17 cellular contexts compared by ENCODE assay signal in genomic region chr14:92939699-92940098, GRCh38. TPM values are rescaled to one million over a fixed set of nuclear protein-coding genes. Genes with fewer than 3 reads are reported as not detected.
DNase-seq lines count a peak whose midpoint lies in the region; ATAC-seq, FAIRE-seq and TF ChIP-seq lines count a peak whose summit lies in the region.
"Had no signal": no experiment of that assay in that cellular context is flagged by ENCODE, and none has a peak within 500 bp of the region (broad histone marks: within the 10 kb centered on the region; RNA-seq: fewer than 3 reads in every experiment).

No MANE protein-coding gene starts in this region.

- ATAC-seq in right lobe of liver (peak; percentile 32 to 71 (median 51)), HepG2 (no peak), HG02623 (IDR thresholded peaks at IDR 0.05; ENCODE audit: unreplicated experiment) (no peak)
- ATAC-seq: HCT116 had no signal

- no peak overlapping the region for H2BK20ac ChIP-seq in H1 (ENCODE audit: low read length)

- intact Hi-C loops in right lobe of liver (cut with DNase I), result loop anchor here in 1 of 2 donors (10.0 kb wide), 1 partner anchor 55 kb away; no protein-coding TSS in a partner anchor
- intact Hi-C loops in HepG2 (cut with micrococcal nuclease; ENCODE audit: unreplicated experiment), result no loop called here
- intact Hi-C loops in OCI-LY7 (cut with micrococcal nuclease; ENCODE audit: unreplicated experiment), result no loop called here
- intact Hi-C loops in activated naive CD4-positive, alpha-beta T cell treated with anti-CD3 and anti-CD28 coated beads for 36 hours (cut with micrococcal nuclease), result no loop called here

- H3K14ac ChIP-seq in H1 (ENCODE audit: insufficient read length), result no peak overlapping the region

- no peak overlapping the region for H3K4ac ChIP-seq in H1 (replicated peaks; ENCODE audit: insufficient read length, low read depth, low read length)

- BruUV-seq in HepG2 (replicated peaks; lab: Mats Ljungman, UMichigan) (no TSS peak), OCI-LY7 (replicated peaks; lab: Mats Ljungman, UMichigan) (TSS peak; percentile 61)

- no peak overlapping the region for H2BK120ac ChIP-seq in H1 (replicated peaks; ENCODE audit: low read depth, low read length)

- peaks cover 3% of the 10 kb centered on the region; the same call in 1 of the 2 replicates for H3K79me1 ChIP-seq in H1 (ENCODE audit: low read depth, low read length)

- TF ChIP-seq RAD21 in HepG2 (CRISPR knock-in tag; IDR thresholded peaks at IDR 0.05) (no peak), H1 (IDR thresholded peaks at IDR 0.05 in 1 of 2, conservative IDR thresholded peaks at IDR 0.05 in 1 of 2; ENCODE audit: low read depth in 2 of 2, low read length in 2 of 2) (no peak)

- CTCF ChIA-PET in HepG2 (lab: Yijun Ruan, JAX; ENCODE audit: low intra/inter-chr PET ratio, low total read pairs), result no interaction called here
- CTCF ChIA-PET in OCI-LY7 (lab: Charles Lee; ENCODE audit: unreplicated experiment), result no interaction called here
- CTCF ChIA-PET in H1 (lab: Charles Lee; ENCODE audit: partially characterized antibody), result interaction anchor here (1.5 kb wide), 1 partner anchor 12 kb away, joined by 4 read pairs; no protein-coding TSS in a partner anchor
- CTCF ChIA-PET in activated naive CD4-positive, alpha-beta T cell treated with anti-CD3 and anti-CD28 coated beads for 36 hours (lab: Charles Lee), result no interaction called here

- TF ChIP-seq CTCF in right lobe of liver (IDR thresholded peaks at IDR 0.05) (no peak), HepG2 (CRISPR knock-in tag; IDR thresholded peaks at IDR 0.05) (no peak), OCI-LY7 (conservative IDR thresholded peaks at IDR 0.05; ENCODE audit: low read length) (no peak), H1 (IDR thresholded peaks at IDR 0.05; ENCODE audit: control extremely low read depth in 1 of 3, insufficient read depth in 1 of 3, low read depth in 1 of 3, low read length in 3 of 3) (no peak)

- no peak overlapping the region for H2BK15ac ChIP-seq in H1 (ENCODE audit: low read length)

- H3K27ac ChIP-seq in right lobe of liver (no peak overlapping the region), HepG2 (ENCODE audit: extremely low read length, insufficient read depth, low read length) (no peak overlapping the region), OCI-LY7 (ENCODE audit: low read depth, low read length, poor library complexity, severe bottlenecking) (no peak overlapping the region), H1 (ENCODE audit: low read depth, low read length) (no peak overlapping the region)

- no peaks in the 10 kb centered on the region for H3K23me2 ChIP-seq in H1 (ENCODE audit: low read depth, low read length)

- no peak overlapping the region for H3K4me3 Mint-ChIP-seq in activated naive CD4-positive, alpha-beta T cell treated with anti-CD3 and anti-CD28 coated beads for 36 hours
- H3K4me3 Mint-ChIP-seq: CD4-positive, alpha-beta T cell had no signal

- H3K36me3 ChIP-seq in right lobe of liver, result no peaks in the 10 kb centered on the region
- peaks cover 3% of the 10 kb centered on the region in 2 experiments; a peak in 2 of 5 replicates for H3K36me3 ChIP-seq in HepG2 (replicated peaks in 1 of 2; ENCODE audit: control insufficient read depth in 1 of 2, insufficient read depth in 2 of 2, low read length in 2 of 2)
- H3K36me3 ChIP-seq in OCI-LY7 (ENCODE audit: insufficient read depth, low read length), result no peaks in the 10 kb centered on the region
- H3K36me3 ChIP-seq in H1 (ENCODE audit: control insufficient read depth in 2 of 4, insufficient read depth in 4 of 4, low read length in 3 of 4), result peaks cover 0 to 7% (median 0%) of the 10 kb centered on the region in 4 experiments; a peak in 1 of 8 replicates

- H3K9me3 ChIP-seq in right lobe of liver (no peaks in the 10 kb centered on the region), HepG2 (ENCODE audit: low read length) (no peaks in the 10 kb centered on the region), OCI-LY7 (ENCODE audit: low read length) (no peaks in the 10 kb centered on the region), H1 (ENCODE audit: insufficient read depth in 2 of 2, low read depth in 1 of 2, low read length in 1 of 2) (no peaks in the 10 kb centered on the region)

- POLR2A ChIA-PET in HepG2 (lab: Yijun Ruan, JAX), result no interaction called here
- POLR2A ChIA-PET in OCI-LY7 (lab: Charles Lee), result no interaction called here
- POLR2A ChIA-PET in H1 (lab: Charles Lee; ENCODE audit: partially characterized antibody), result interaction anchor here (1.4 kb wide), 1 partner anchor 11 kb away, joined by 3 read pairs; no protein-coding TSS in a partner anchor

- no peaks in the 10 kb centered on the region for H3K4me1 Mint-ChIP-seq in activated naive CD4-positive, alpha-beta T cell treated with anti-CD3 and anti-CD28 coated beads for 36 hours (ENCODE audit: low read depth)

- in situ Hi-C loops in HepG2 (cut with HindIII; ENCODE audit: extremely low pct_ligation_motif_present, low pct_unique_long_range_greater_than_20kb), result no loop called here

- peaks cover 4% of the 10 kb centered on the region for H3K36me3 Mint-ChIP-seq in activated naive CD4-positive, alpha-beta T cell treated with anti-CD3 and anti-CD28 coated beads for 36 hours (ENCODE audit: low read depth)

- H3K79me2 ChIP-seq in HepG2 (ENCODE audit: insufficient read depth, low read length), result no peaks in the 10 kb centered on the region
- H3K79me2 ChIP-seq in OCI-LY7 (ENCODE audit: insufficient read depth, low read depth, low read length), result no peaks in the 10 kb centered on the region
- no peaks in the 10 kb centered on the region for H3K79me2 ChIP-seq in H1 (ENCODE audit: control insufficient read depth in 1 of 2, insufficient read depth in 2 of 2, low read length in 2 of 2)

- peak in 1 of 3 donors; percentile 64 for DNase-seq in right lobe of liver
- no peak for DNase-seq in HepG2 (ENCODE audit: low spot score)
- no peak for DNase-seq in OCI-LY7 (ENCODE audit: low spot score)
- no peak for DNase-seq in H1 (ENCODE audit: low read depth in 1 of 2, low spot score in 2 of 2)
- DNase-seq in inferior parietal cortex (ENCODE audit: extremely low spot score), result no peak
- DNase-seq in putamen (ENCODE audit: low spot score), result no peak
- DNase-seq in activated naive CD4-positive, alpha-beta T cell treated with anti-CD3 and anti-CD28 coated beads for 36 hours, result no peak
- DNase-seq: ACHN; C1 segment of cervical spinal cord; CD4-positive, alpha-beta T cell; DMS79 had no signal

- no peak overlapping the region for H2AK5ac ChIP-seq in H1 (ENCODE audit: low read depth, low read length)

- no peak overlapping the region for H3K4me3 ChIP-seq in right lobe of liver
- H3K4me3 ChIP-seq in HepG2 (replicated peaks in 1 of 3; ENCODE audit: insufficient read depth in 1 of 3, low read depth in 2 of 3, low read length in 3 of 3), result no peak overlapping the region
- H3K4me3 ChIP-seq in OCI-LY7 (ENCODE audit: low read depth, low read length, poor library complexity, severe bottlenecking), result no peak overlapping the region
- no peak overlapping the region for H3K4me3 ChIP-seq in H1 (ENCODE audit: extremely low read depth in 1 of 4, insufficient read depth in 2 of 4, low read depth in 3 of 4, low read length in 4 of 4)

- TF ChIP-seq EP300 in HepG2 (IDR thresholded peaks at IDR 0.05; ENCODE audit: low read depth in 2 of 2, low read length in 2 of 2) (no peak), HepG2 (CRISPR knock-in tag; IDR thresholded peaks at IDR 0.05; ENCODE audit: borderline replicate concordance) (no peak), H1 (IDR thresholded peaks at IDR 0.05; ENCODE audit: borderline replicate concordance in 1 of 2, low read depth in 2 of 2, low read length in 2 of 2) (no peak)

- no peak overlapping the region for H2BK5ac ChIP-seq in H1 (ENCODE audit: low read depth, low read length)

- H3K4me1 ChIP-seq in right lobe of liver, result peaks cover 0 to 11% (median 5%) of the 10 kb centered on the region in 4 donors
- H3K4me1 ChIP-seq in HepG2 (ENCODE audit: insufficient read depth, low read length), result no peaks in the 10 kb centered on the region
- H3K4me1 ChIP-seq in OCI-LY7 (ENCODE audit: insufficient read depth, low read length, poor library complexity, severe bottlenecking), result no peaks in the 10 kb centered on the region
- no peaks in the 10 kb centered on the region for H3K4me1 ChIP-seq in H1 (replicated peaks in 1 of 4; ENCODE audit: control insufficient read depth in 3 of 4, insufficient read depth in 4 of 4, low read length in 3 of 4)

- no peak overlapping the region for H3K27ac Mint-ChIP-seq in activated naive CD4-positive, alpha-beta T cell treated with anti-CD3 and anti-CD28 coated beads for 36 hours
- H3K27ac Mint-ChIP-seq: CD4-positive, alpha-beta T cell had no signal

- no peak overlapping the region for H2BK12ac ChIP-seq in H1 (ENCODE audit: low read depth, low read length)

- no peaks in the 10 kb centered on the region for H3K9me2 ChIP-seq in OCI-LY7 (ENCODE audit: insufficient read depth, low read length)

- no peaks in the 10 kb centered on the region for H3K27me3 Mint-ChIP-seq in activated naive CD4-positive, alpha-beta T cell treated with anti-CD3 and anti-CD28 coated beads for 36 hours (ENCODE audit: low read depth)
- H3K27me3 Mint-ChIP-seq: CD4-positive, alpha-beta T cell had no signal

- FAIRE-seq in HepG2 (lab: Jason Lieb, UNC) (no peak), H1 (lab: Jason Lieb, UNC) (no peak)
- FAIRE-seq: GM12891, H54 had no signal

- no peaks in the 10 kb centered on the region for H4K20me1 ChIP-seq in HepG2 (ENCODE audit: insufficient read depth, low read length)
- H4K20me1 ChIP-seq in OCI-LY7 (ENCODE audit: insufficient read depth, low read length), result no peaks in the 10 kb centered on the region
- H4K20me1 ChIP-seq in H1 (replicated peaks in 1 of 2; ENCODE audit: control insufficient read depth in 1 of 2, insufficient read depth in 2 of 2, low read length in 2 of 2), result peaks cover 6 to 8% of the 10 kb centered on the region in 2 experiments

- no peak overlapping the region for H3K56ac ChIP-seq in H1 (replicated peaks; ENCODE audit: insufficient read length, low read depth, low read length)

- peak overlapping the region; percentile 17; the same call in 1 of the 2 replicates for H4K8ac ChIP-seq in H1 (ENCODE audit: extremely low read depth, insufficient read depth, low read length)

- no peak overlapping the region for H3K23ac ChIP-seq in H1 (ENCODE audit: insufficient read length)

- H3K4me2 ChIP-seq in HepG2 (ENCODE audit: low read depth, low read length), result no peak overlapping the region
- H3K4me2 ChIP-seq in OCI-LY7 (ENCODE audit: low read length), result no peak overlapping the region
- no peak overlapping the region for H3K4me2 ChIP-seq in H1 (ENCODE audit: insufficient read depth in 1 of 2, low read depth in 2 of 2, low read length in 2 of 2)

- H3K27me3 ChIP-seq in right lobe of liver (no peaks in the 10 kb centered on the region), HepG2 (ENCODE audit: control insufficient read depth in 1 of 2, insufficient read depth in 2 of 2, low read length in 2 of 2) (no peaks in the 10 kb centered on the region), H1 (replicated peaks in 1 of 4; ENCODE audit: control insufficient read depth in 3 of 4, extremely low read depth in 1 of 4, insufficient read depth in 3 of 4, low read length in 3 of 4) (no peaks in the 10 kb centered on the region)

- no peak overlapping the region for H3K18ac ChIP-seq in H1 (ENCODE audit: extremely low read depth, low read length)

- TF ChIP-seq POLR2A in right lobe of liver (IDR thresholded peaks at IDR 0.05), result no peak
- no peak for TF ChIP-seq POLR2A in HepG2 (IDR thresholded peaks at IDR 0.05; ENCODE audit: insufficient read depth in 1 of 2, low read depth in 2 of 2, low read length in 2 of 2)
- no peak for TF ChIP-seq POLR2A in H1 (IDR thresholded peaks at IDR 0.05; ENCODE audit: control extremely low read depth in 1 of 2, low read depth in 2 of 2, low read length in 2 of 2)

- no peak overlapping the region for H4K91ac ChIP-seq in H1 (replicated peaks; ENCODE audit: insufficient read length, low read length)

- WGBS in right lobe of liver (ENCODE audit: insufficient coverage, low coverage, low lambda C conversion rate, missing lambda C conversion rate), result 32% methylated on average over 6 of the region's 12 CpGs
- 79% methylated on average over 11 of the region's 12 CpGs for WGBS in HepG2 (ENCODE audit: low lambda C conversion rate)
- WGBS in H1 (ENCODE audit: extremely low coverage in 1 of 2, insufficient coverage in 1 of 2, insufficient read length in 1 of 2, insufficient replicate concordance in 2 of 2, low coverage in 1 of 2, low lambda C conversion rate in 2 of 2, missing lambda C conversion rate in 1 of 2), 2 experiments, result 89% methylated on average over 11 of the region's 12 CpGs; no CpG with 5 or more reads in 1 of the 2 experiments

- H4K5ac ChIP-seq in H1 (ENCODE audit: insufficient read length, low read depth, low read length), result no peak overlapping the region

- no peak overlapping the region for H2AFZ ChIP-seq in HepG2 (ENCODE audit: low read length)
- no peak overlapping the region for H2AFZ ChIP-seq in OCI-LY7 (ENCODE audit: low read length)
- no peak overlapping the region for H2AFZ ChIP-seq in H1 (ENCODE audit: low read length)

- H3K9me3 Mint-ChIP-seq in activated naive CD4-positive, alpha-beta T cell treated with anti-CD3 and anti-CD28 coated beads for 36 hours, result no peaks in the 10 kb centered on the region
- H3K9me3 Mint-ChIP-seq: CD4-positive, alpha-beta T cell had no signal

- H3K9ac ChIP-seq in HepG2 (ENCODE audit: insufficient read depth, low read depth, low read length) (no peak overlapping the region), H1 (replicated peaks in 1 of 4; ENCODE audit: extremely low read depth in 1 of 4, low read depth in 3 of 4, low read length in 3 of 4) (no peak overlapping the region)

RNA-seq across cellular contexts. Expression of gene CHGA, which starts 16.7 kb away (rescaled TPM):
- total RNA-seq in right lobe of liver (under 1 TPM in 2 of 6 experiments, not detected in 4; 0.18 to 0.25 TPM), HepG2 (2016; rRNA removed; fragmentation: Illumina TruSeq; extraction: Trizol) (not detected in 2 replicates), OCI-LY7 (2022) (0.57 TPM in 1 of 2 replicates, not detected in the other)
- total RNA-seq in HepG2 (2016; cell fraction: cytosol; rRNA removed; fragmentation: Illumina TruSeq; extraction: Trizol; ENCODE audit: low read depth), result not detected in 2 replicates
- total RNA-seq in HepG2 (2016; cell fraction: insoluble cytoplasmic fraction; rRNA removed; fragmentation: Illumina TruSeq; extraction: Trizol), result not detected in 2 replicates
- not detected in 2 replicates for total RNA-seq in HepG2 (2016; cell fraction: membrane; rRNA removed; fragmentation: Illumina TruSeq; extraction: Trizol)
- total RNA-seq in HepG2 (2016; cell fraction: nucleus; rRNA removed; fragmentation: Illumina TruSeq; extraction: Trizol), result not detected in 2 replicates
- polyA plus RNA-seq in HepG2 (2011; rRNA removed) (not detected in 2 replicates), H1 (2011; rRNA removed) (18.2 and 28.2 TPM in 2 replicates)
- polyA plus RNA-seq in HepG2 (2011; cell fraction: cytosol; rRNA removed), result not detected in 2 replicates
- not detected in 2 replicates for polyA plus RNA-seq in HepG2 (2011; cell fraction: nucleus; rRNA removed)
- polyA plus RNA-seq in HepG2 (2012), result not detected in 2 replicates
- polyA plus RNA-seq in HepG2 (2016; cell fraction: cytosol; fragmentation: Illumina TruSeq; extraction: Trizol; ENCODE audit: low read depth), result not detected in 2 replicates
- not detected in 2 replicates for polyA plus RNA-seq in HepG2 (2016; cell fraction: insoluble cytoplasmic fraction; fragmentation: Illumina TruSeq; extraction: Trizol; ENCODE audit: low read depth)
- not detected in 2 replicates for polyA plus RNA-seq in HepG2 (2016; cell fraction: membrane; fragmentation: Illumina TruSeq; extraction: Trizol; ENCODE audit: low read depth)
- polyA plus RNA-seq in HepG2 (2016; cell fraction: nucleus; fragmentation: Illumina TruSeq; extraction: Trizol; ENCODE audit: insufficient read depth, low read depth), result not detected in 2 replicates
- 0.44 TPM in 1 of 2 replicates, not detected in the other for polyA minus RNA-seq in HepG2 (2011; rRNA and poly(A)+ RNA removed; ENCODE audit: low replicate concordance)
- polyA minus RNA-seq in HepG2 (2011; cell fraction: cytosol; rRNA and poly(A)+ RNA removed), result not detected in 2 replicates
- not detected in 2 replicates for polyA minus RNA-seq in HepG2 (2011; cell fraction: nucleus; rRNA and poly(A)+ RNA removed)
- not detected in 2 replicates for total RNA-seq in OCI-LY7 (2014; rRNA removed; shearing (Covaris generic))
- 15.7 and 17.5 TPM in 2 replicates for total RNA-seq in H1 (2021; fragmentation: NEBNext Ultra II Directional; extraction: Animal tissue kit (Norgen Biotek cat#: 25700))
- polyA plus RNA-seq in H1 (2011; cell fraction: cytosol; rRNA removed), result 15.5 TPM
- 18.4 TPM for polyA plus RNA-seq in H1 (2011; cell fraction: nucleus; rRNA removed)
- polyA plus RNA-seq in H1 (2012, experiment 1 of 2), result 32.9 to 51.4 TPM (median 48.8 TPM) in 4 replicates
- polyA plus RNA-seq in H1 (2012, experiment 2 of 2), result 27.8 TPM
- 29.9 TPM for polyA plus RNA-seq in H1 (2013, experiment 1 of 2)
- polyA plus RNA-seq in H1 (2013, experiment 2 of 2), result 31.5 TPM
- 5.2 and 9.3 TPM in 2 replicates for polyA minus RNA-seq in H1 (2011; rRNA and poly(A)+ RNA removed)
- 16.6 TPM for polyA minus RNA-seq in H1 (2011; cell fraction: cytosol; rRNA and poly(A)+ RNA removed)
- 6.9 TPM for polyA minus RNA-seq in H1 (2011; cell fraction: nucleus; rRNA and poly(A)+ RNA removed)
- not detected for total RNA-seq in activated naive CD4-positive, alpha-beta T cell treated with anti-CD3 and anti-CD28 coated beads for 36 hours
- total RNA-seq: A172; CD4-positive, alpha-beta T cell; HT1080 had no signal

Comparison
In these comparisons a context has a peak if more than half of its experiments do, and no peak if none do; other contexts are left out.
1. ATAC-seq: peak in right lobe of liver (4 of 4); none in HepG2 (single experiment) and HG02623 (single experiment).
2. RNA of gene CHGA, which starts 16.7 kb away (total RNA-seq): 15.7 to 17.5 TPM in H1; 0.57 TPM in OCI-LY7, 0.18 to 0.25 TPM in right lobe of liver, not detected in HepG2 and not detected in activated naive CD4-positive, alpha-beta T cell treated with anti-CD3 and anti-CD28 coated beads for 36 hours; every median in the first group is over 10 times any median in the second.